In the genomic region with DNA sequence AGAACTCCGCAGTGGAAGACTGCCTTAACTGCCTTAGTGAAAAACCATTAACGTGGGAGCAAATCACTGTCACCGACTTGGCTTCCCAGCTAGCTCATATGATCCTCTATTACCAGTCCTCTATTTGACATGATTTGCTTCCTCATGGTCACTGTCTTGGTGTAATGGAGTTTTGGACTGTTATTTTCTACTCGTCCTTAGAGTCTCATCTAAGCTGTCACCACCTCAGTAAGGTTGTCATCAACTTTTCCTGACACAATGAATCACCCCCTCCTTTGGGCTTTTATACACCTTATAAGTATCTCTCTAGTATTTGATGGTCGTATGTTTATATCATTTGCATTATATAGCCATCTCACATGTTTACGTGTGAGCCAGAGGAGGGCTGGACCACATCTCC, we compare ENCODE assay signal across 17 cellular contexts.
"Had no signal": no experiment of that assay in that cellular context is flagged by ENCODE, and none has a peak within 500 bp of the region (broad histone marks: within the 10 kb centered on the region; RNA-seq: fewer than 3 reads in every experiment).

No MANE protein-coding gene starts in this region.

- ATAC-seq: naive thymus-derived CD4-positive, alpha-beta T cell; stimulated activated memory B cell treated with anti-CD40 and anti-IgM and Interleukin-4, amounts not matched to agents 10 μg/mL and 1 μg/mL and 100 μg/mL, for 72 hours; stimulated activated naive CD8-positive, alpha-beta T cell treated with anti-CD3 and anti-CD28 coated beads, Interleukin-15, amount 100 ng/mL, for 72 hours had no signal

- H3K27me3 Mint-ChIP-seq: stimulated activated naive CD8-positive, alpha-beta T cell treated with anti-CD3 and anti-CD28 coated beads, Interleukin-15, amount 100 ng/mL, for 72 hours; type B pancreatic cell had no signal

- H3K9me3 Mint-ChIP-seq: memory B cell; nephron progenitor cell; stimulated activated memory B cell treated with anti-CD40 and anti-IgM and Interleukin-4, amounts not matched to agents 10 μg/mL and 1 μg/mL and 100 μg/mL, for 72 hours; stimulated activated naive CD8-positive, alpha-beta T cell treated with anti-CD3 and anti-CD28 coated beads, Interleukin-15, amount 100 ng/mL, for 72 hours; type B pancreatic cell had no signal

- H3K27ac Mint-ChIP-seq: memory B cell; naive thymus-derived CD4-positive, alpha-beta T cell; nephron progenitor cell; stimulated activated memory B cell treated with anti-CD40 and anti-IgM and Interleukin-4, amounts not matched to agents 10 μg/mL and 1 μg/mL and 100 μg/mL, for 72 hours; stimulated activated naive CD8-positive, alpha-beta T cell treated with anti-CD3 and anti-CD28 coated beads, Interleukin-15, amount 100 ng/mL, for 72 hours; type B pancreatic cell had no signal

- H3K79me2 ChIP-seq: parathyroid adenoma had no signal

- FAIRE-seq: colon had no signal

- H3K4me1 ChIP-seq: parathyroid adenoma, prostate gland, uterus had no signal

- H3K4me3 Mint-ChIP-seq: memory B cell; naive thymus-derived CD4-positive, alpha-beta T cell; nephron progenitor cell; stimulated activated memory B cell treated with anti-CD40 and anti-IgM and Interleukin-4, amounts not matched to agents 10 μg/mL and 1 μg/mL and 100 μg/mL, for 72 hours; stimulated activated naive CD8-positive, alpha-beta T cell treated with anti-CD3 and anti-CD28 coated beads, Interleukin-15, amount 100 ng/mL, for 72 hours; type B pancreatic cell had no signal

- H3K9me3 ChIP-seq: prostate gland, right lobe of liver, thoracic aorta, uterus had no signal

- H3K36me3 Mint-ChIP-seq: memory B cell; naive thymus-derived CD4-positive, alpha-beta T cell; stimulated activated memory B cell treated with anti-CD40 and anti-IgM and Interleukin-4, amounts not matched to agents 10 μg/mL and 1 μg/mL and 100 μg/mL, for 72 hours had no signal

- H3K9ac ChIP-seq: parathyroid adenoma had no signal

- H3K4me3 ChIP-seq: prostate gland, right lobe of liver, thoracic aorta, uterus had no signal

- DNase-seq: cerebellar nuclear complex; dermis blood vessel endothelial cell; midbrain; naive thymus-derived CD4-positive, alpha-beta T cell; nephron progenitor cell; stimulated activated CD4-positive, alpha-beta T cell treated with anti-CD3 and anti-CD28 coated beads, Interleukin-4, amount 100 ng/mL, for 24 hours; stimulated activated naive CD8-positive, alpha-beta T cell treated with anti-CD3 and anti-CD28 coated beads, Interleukin-15, amount 100 ng/mL, for 72 hours; uterus had no signal

- H3K27me3 ChIP-seq: foreskin keratinocyte, right lobe of liver, uterus had no signal

- H3K27ac ChIP-seq: foreskin keratinocyte, parathyroid adenoma, prostate gland, right lobe of liver, thoracic aorta, uterus had no signal

- H3K36me3 ChIP-seq: prostate gland, right lobe of liver, thoracic aorta, uterus had no signal

- H2AFZ ChIP-seq: parathyroid adenoma had no signal

- H3K4me1 Mint-ChIP-seq: memory B cell; naive thymus-derived CD4-positive, alpha-beta T cell; stimulated activated memory B cell treated with anti-CD40 and anti-IgM and Interleukin-4, amounts not matched to agents 10 μg/mL and 1 μg/mL and 100 μg/mL, for 72 hours; stimulated activated naive CD8-positive, alpha-beta T cell treated with anti-CD3 and anti-CD28 coated beads, Interleukin-15, amount 100 ng/mL, for 72 hours had no signal
